In the genomic region with DNA sequence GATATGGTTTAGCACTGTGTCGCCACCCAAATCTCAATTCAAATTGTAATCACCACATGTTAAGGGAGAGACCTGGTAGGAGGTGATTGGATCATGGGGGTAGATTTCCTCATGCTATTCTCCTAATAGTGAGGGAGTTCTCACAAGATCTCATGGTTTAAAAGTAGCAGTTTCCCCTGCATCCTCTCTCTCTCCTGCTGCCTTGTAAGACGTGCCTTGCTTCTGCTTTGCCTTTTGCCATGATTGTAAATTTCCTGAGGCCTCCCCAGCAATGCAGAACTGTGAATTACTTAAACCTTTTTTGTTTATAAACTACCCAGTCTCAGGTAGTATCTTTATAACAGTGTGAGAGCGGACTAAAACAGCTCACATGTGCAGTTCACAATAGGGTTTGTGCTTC, we compare ENCODE assay signal across 34 cellular contexts.
"Had no signal": no experiment of that assay in that cellular context is flagged by ENCODE, and none has a peak within 500 bp of the region (broad histone marks: within the 10 kb centered on the region; RNA-seq: fewer than 3 reads in every experiment).

No MANE protein-coding gene starts in this region.

- H3K4me3 ChIP-seq: MG63 had no signal

- DNase-seq: Karpas-422, Kasumi-1, MG63, MM.1S, MV-4-11, NCI-H1048, NCI-H1092, NCI-H1092 treated with DMSO at 0.1 percent for 48 hours, NCI-H1105, NCI-H1417, NCI-H1417 treated with DMSO at 0.1 percent for 48 hours, NCI-H1436, NCI-H1436 treated with DMSO at 0.1 percent for 48 hours, NCI-H146, NCI-H1694, NCI-H1694 treated with DMSO at 0.1 percent for 48 hours, NCI-H187, NCI-H187 treated with DMSO at 0.1 percent for 48 hours, NCI-H1930, NCI-H2029, NCI-H2029 treated with DMSO at 0.1 percent for 48 hours, NCI-H2081, NCI-H2081 treated with DMSO at 0.1 percent for 48 hours, NCI-H2107, NCI-H2171, NCI-H2171 treated with DMSO at 0.1 percent for 48 hours, NCI-H2227 treated with DMSO at 0.1 percent for 48 hours, NCI-H226, NCI-H345, NCI-H446, NCI-H446 treated with DMSO at 0.1 percent for 48 hours, NCI-H510A, NCI-H510A treated with DMSO at 0.1 percent for 48 hours had no signal

- H3K4me2 ChIP-seq: KMS-11 had no signal

- H3K27ac ChIP-seq: KMS-11 had no signal

- H3K27me3 ChIP-seq: MG63 had no signal

- H3K9ac ChIP-seq: KMS-11 had no signal

- H3K36me3 ChIP-seq: MG63 had no signal
